In the genomic region with DNA sequence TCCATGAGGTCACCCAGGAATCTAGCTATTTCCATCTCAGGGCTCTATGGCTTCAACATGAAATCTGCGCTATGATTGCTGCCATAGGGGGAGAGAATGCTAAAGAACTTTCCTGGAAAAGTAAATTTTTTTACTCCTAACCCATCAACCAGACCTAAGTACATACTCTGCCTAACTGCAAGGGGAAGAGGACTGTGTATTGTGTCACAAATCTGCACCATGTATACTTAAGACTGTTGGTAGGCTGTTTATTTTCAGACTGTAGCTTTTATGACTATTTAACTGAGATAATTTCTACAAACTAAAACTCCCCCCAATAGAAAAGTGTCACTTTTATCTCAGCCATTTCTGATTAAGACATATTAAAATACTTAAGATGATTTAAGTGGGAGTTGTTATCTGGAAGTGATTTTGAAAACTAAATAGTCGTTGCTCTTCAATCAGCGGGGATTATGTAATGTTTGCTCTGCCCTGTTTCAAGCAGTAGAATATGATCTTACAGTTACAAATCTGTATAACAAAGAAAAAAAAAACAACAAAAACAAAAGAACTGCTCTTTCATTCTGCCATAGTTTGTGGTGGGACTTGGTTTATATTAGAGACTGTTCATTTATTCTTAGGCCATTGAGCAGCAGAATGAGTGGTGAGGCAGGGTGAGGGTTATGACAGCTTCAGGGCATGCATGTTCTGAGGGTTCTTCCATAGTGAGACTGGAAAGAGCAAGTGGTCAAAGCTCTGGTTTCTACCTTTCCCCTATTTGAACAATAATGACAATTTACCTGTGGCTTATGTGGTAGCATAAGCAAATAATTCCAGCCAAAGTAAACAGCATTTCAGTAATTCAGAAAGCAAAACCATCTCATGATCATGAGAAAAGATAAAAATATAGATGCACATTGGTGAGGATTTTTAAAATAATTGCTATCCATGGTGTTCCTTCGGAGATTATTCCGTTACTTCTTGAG, we compare ENCODE assay signal across 1 cellular context.
TF ChIP-seq lines count a peak whose summit lies in the region.

No MANE protein-coding gene starts in this region.

TF ChIP-seq in HEK293, 187 proteins besides CTCF, POLR2A, EP300 and RAD21 (continued from another document and continues in another):
- TF ChIP-seq, protein P1, sequence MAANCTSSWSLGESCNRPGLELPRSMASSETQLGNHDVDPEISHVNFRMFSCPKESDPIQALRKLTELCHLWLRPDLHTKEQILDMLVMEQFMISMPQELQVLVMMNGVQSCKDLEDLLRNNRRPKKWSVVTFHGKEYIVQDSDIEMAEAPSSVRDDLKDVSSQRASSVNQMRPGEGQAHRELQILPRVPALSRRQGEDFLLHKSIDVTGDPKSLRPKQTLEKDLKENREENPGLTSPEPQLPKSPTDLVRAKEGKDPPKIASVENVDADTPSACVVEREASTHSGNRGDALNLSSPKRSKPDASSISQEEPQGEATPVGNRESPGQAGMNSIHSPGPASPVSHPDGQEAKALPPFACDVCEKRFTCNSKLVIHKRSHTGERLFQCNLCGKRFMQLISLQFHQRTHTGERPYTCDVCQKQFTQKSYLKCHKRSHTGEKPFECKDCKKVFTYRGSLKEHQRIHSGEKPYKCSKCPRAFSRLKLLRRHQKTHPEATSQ (tag by site-specific recombination; IDR thresholded peaks at IDR 0.05), result no peak
- TF ChIP-seq ZNF561 (tag by site-specific recombination; IDR thresholded peaks at IDR 0.05; ENCODE audit: borderline replicate concordance) (no peak), SP7 (tag by site-specific recombination; IDR thresholded peaks at IDR 0.05) (no peak), ZNF202 (tag by site-specific recombination; IDR thresholded peaks at IDR 0.05; ENCODE audit: borderline replicate concordance) (no peak), ZNF777 (tag by site-specific recombination; IDR thresholded peaks at IDR 0.05; ENCODE audit: borderline replicate concordance) (no peak), ZNF274 (IDR thresholded peaks at IDR 0.05; ENCODE audit: low read length) (no peak), ZNF274 (tag by site-specific recombination; IDR thresholded peaks at IDR 0.05; ENCODE audit: borderline replicate concordance) (no peak), ZNF433 (tag by site-specific recombination; IDR thresholded peaks at IDR 0.05; ENCODE audit: low read depth) (no peak), ZNF792 (tag by site-specific recombination; IDR thresholded peaks at IDR 0.05) (no peak), ZNF624 (tag by site-specific recombination; IDR thresholded peaks at IDR 0.05) (no peak), SP2 (tag by site-specific recombination; IDR thresholded peaks at IDR 0.05) (no peak), ZNF16 (tag by site-specific recombination; IDR thresholded peaks at IDR 0.05; ENCODE audit: low read depth) (no peak), ZNF10 (tag by site-specific recombination; IDR thresholded peaks at IDR 0.05) (no peak), ZNF785 (tag by site-specific recombination; IDR thresholded peaks at IDR 0.05) (no peak), KLF1 (tag by site-specific recombination; IDR thresholded peaks at IDR 0.05) (no peak), ZNF311 (tag by site-specific recombination; IDR thresholded peaks at IDR 0.05; ENCODE audit: borderline replicate concordance) (no peak), ZNF629 (tag by site-specific recombination; IDR thresholded peaks at IDR 0.05) (peak; percentile 52), ZNF2 (tag by site-specific recombination; IDR thresholded peaks at IDR 0.05) (0 out of 2 replicates have a peak, but pooled peaks have one; percentile 30), ZEB2 (tag by site-specific recombination; IDR thresholded peaks at IDR 0.05) (peak; percentile 88), ZBTB1 (tag by site-specific recombination; IDR thresholded peaks at IDR 0.05) (no peak), ZNF223 (tag by site-specific recombination; IDR thresholded peaks at IDR 0.05) (no peak), RBAK (tag by site-specific recombination; IDR thresholded peaks at IDR 0.05) (no peak), ZNF830 (tag by site-specific recombination; IDR thresholded peaks at IDR 0.05; ENCODE audit: low read depth) (no peak), ZNF157 (tag by site-specific recombination; IDR thresholded peaks at IDR 0.05) (no peak), ZSCAN30 (tag by site-specific recombination; IDR thresholded peaks at IDR 0.05) (no peak), ZNF335 (tag by site-specific recombination; conservative IDR thresholded peaks at IDR 0.05) (no peak), ZNF138 (tag by site-specific recombination; IDR thresholded peaks at IDR 0.05; ENCODE audit: borderline replicate concordance) (no peak), EGR2 (tag by site-specific recombination; IDR thresholded peaks at IDR 0.05; ENCODE audit: low read depth) (no peak), ZNF600 (tag by site-specific recombination; IDR thresholded peaks at IDR 0.05) (no peak), ZNF48 (tag by site-specific recombination; IDR thresholded peaks at IDR 0.05) (no peak), ZNF214 (tag by site-specific recombination; IDR thresholded peaks at IDR 0.05; ENCODE audit: borderline replicate concordance) (no peak), SP3 (tag by site-specific recombination; IDR thresholded peaks at IDR 0.05) (no peak), FEZF1 (tag by site-specific recombination; IDR thresholded peaks at IDR 0.05) (peak; percentile 99), ZNF23 (tag by site-specific recombination; IDR thresholded peaks at IDR 0.05; ENCODE audit: borderline replicate concordance) (no peak), ZXDB (tag by site-specific recombination; IDR thresholded peaks at IDR 0.05) (0 out of 2 replicates have a peak, but pooled peaks have one; percentile 56), ZNF747 (tag by site-specific recombination; IDR thresholded peaks at IDR 0.05) (no peak)
- TF ChIP-seq, protein P2, sequence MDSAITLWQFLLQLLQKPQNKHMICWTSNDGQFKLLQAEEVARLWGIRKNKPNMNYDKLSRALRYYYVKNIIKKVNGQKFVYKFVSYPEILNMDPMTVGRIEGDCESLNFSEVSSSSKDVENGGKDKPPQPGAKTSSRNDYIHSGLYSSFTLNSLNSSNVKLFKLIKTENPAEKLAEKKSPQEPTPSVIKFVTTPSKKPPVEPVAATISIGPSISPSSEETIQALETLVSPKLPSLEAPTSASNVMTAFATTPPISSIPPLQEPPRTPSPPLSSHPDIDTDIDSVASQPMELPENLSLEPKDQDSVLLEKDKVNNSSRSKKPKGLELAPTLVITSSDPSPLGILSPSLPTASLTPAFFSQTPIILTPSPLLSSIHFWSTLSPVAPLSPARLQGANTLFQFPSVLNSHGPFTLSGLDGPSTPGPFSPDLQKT (IDR thresholded peaks at IDR 0.05; ENCODE audit: borderline replicate concordance, low read depth, low read length), result no peak
- TF ChIP-seq, protein P3, sequence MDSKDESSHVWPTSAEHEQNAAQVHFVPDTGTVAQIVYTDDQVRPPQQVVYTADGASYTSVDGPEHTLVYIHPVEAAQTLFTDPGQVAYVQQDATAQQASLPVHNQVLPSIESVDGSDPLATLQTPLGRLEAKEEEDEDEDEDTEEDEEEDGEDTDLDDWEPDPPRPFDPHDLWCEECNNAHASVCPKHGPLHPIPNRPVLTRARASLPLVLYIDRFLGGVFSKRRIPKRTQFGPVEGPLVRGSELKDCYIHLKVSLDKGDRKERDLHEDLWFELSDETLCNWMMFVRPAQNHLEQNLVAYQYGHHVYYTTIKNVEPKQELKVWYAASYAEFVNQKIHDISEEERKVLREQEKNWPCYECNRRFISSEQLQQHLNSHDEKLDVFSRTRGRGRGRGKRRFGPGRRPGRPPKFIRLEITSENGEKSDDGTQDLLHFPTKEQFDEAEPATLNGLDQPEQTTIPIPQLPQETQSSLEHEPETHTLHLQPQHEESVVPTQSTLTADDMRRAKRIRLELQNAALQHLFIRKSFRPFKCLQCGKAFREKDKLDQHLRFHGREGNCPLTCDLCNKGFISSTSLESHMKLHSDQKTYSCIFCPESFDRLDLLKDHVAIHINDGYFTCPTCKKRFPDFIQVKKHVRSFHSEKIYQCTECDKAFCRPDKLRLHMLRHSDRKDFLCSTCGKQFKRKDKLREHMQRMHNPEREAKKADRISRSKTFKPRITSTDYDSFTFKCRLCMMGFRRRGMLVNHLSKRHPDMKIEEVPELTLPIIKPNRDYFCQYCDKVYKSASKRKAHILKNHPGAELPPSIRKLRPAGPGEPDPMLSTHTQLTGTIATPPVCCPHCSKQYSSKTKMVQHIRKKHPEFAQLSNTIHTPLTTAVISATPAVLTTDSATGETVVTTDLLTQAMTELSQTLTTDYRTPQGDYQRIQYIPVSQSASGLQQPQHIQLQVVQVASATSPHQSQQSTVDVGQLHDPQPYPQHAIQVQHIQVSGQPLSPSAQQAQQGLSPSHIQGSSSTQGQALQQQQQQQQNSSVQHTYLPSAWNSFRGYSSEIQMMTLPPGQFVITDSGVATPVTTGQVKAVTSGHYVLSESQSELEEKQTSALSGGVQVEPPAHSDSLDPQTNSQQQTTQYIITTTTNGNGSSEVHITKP (tag by site-specific recombination; IDR thresholded peaks at IDR 0.05), result no peak
- TF ChIP-seq, protein P4, sequence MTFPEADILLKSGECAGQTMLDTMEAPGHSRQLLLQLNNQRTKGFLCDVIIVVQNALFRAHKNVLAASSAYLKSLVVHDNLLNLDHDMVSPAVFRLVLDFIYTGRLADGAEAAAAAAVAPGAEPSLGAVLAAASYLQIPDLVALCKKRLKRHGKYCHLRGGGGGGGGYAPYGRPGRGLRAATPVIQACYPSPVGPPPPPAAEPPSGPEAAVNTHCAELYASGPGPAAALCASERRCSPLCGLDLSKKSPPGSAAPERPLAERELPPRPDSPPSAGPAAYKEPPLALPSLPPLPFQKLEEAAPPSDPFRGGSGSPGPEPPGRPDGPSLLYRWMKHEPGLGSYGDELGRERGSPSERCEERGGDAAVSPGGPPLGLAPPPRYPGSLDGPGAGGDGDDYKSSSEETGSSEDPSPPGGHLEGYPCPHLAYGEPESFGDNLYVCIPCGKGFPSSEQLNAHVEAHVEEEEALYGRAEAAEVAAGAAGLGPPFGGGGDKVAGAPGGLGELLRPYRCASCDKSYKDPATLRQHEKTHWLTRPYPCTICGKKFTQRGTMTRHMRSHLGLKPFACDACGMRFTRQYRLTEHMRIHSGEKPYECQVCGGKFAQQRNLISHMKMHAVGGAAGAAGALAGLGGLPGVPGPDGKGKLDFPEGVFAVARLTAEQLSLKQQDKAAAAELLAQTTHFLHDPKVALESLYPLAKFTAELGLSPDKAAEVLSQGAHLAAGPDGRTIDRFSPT (tag by site-specific recombination; IDR thresholded peaks at IDR 0.05), result no peak
- TF ChIP-seq, protein P5, sequence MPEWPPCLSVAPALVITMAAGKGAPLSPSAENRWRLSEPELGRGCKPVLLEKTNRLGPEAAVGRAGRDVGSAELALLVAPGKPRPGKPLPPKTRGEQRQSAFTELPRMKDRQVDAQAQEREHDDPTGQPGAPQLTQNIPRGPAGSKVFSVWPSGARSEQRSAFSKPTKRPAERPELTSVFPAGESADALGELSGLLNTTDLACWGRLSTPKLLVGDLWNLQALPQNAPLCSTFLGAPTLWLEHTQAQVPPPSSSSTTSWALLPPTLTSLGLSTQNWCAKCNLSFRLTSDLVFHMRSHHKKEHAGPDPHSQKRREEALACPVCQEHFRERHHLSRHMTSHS (tag by site-specific recombination; IDR thresholded peaks at IDR 0.05), result no peak
- TF ChIP-seq, protein P6, sequence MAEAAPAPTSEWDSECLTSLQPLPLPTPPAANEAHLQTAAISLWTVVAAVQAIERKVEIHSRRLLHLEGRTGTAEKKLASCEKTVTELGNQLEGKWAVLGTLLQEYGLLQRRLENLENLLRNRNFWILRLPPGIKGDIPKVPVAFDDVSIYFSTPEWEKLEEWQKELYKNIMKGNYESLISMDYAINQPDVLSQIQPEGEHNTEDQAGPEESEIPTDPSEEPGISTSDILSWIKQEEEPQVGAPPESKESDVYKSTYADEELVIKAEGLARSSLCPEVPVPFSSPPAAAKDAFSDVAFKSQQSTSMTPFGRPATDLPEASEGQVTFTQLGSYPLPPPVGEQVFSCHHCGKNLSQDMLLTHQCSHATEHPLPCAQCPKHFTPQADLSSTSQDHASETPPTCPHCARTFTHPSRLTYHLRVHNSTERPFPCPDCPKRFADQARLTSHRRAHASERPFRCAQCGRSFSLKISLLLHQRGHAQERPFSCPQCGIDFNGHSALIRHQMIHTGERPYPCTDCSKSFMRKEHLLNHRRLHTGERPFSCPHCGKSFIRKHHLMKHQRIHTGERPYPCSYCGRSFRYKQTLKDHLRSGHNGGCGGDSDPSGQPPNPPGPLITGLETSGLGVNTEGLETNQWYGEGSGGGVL (tag by site-specific recombination; IDR thresholded peaks at IDR 0.05), result no peak
- TF ChIP-seq, protein P7, sequence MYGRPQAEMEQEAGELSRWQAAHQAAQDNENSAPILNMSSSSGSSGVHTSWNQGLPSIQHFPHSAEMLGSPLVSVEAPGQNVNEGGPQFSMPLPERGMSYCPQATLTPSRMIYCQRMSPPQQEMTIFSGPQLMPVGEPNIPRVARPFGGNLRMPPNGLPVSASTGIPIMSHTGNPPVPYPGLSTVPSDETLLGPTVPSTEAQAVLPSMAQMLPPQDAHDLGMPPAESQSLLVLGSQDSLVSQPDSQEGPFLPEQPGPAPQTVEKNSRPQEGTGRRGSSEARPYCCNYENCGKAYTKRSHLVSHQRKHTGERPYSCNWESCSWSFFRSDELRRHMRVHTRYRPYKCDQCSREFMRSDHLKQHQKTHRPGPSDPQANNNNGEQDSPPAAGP (tag by site-specific recombination; IDR thresholded peaks at IDR 0.05), result no peak
- TF ChIP-seq, protein P8, sequence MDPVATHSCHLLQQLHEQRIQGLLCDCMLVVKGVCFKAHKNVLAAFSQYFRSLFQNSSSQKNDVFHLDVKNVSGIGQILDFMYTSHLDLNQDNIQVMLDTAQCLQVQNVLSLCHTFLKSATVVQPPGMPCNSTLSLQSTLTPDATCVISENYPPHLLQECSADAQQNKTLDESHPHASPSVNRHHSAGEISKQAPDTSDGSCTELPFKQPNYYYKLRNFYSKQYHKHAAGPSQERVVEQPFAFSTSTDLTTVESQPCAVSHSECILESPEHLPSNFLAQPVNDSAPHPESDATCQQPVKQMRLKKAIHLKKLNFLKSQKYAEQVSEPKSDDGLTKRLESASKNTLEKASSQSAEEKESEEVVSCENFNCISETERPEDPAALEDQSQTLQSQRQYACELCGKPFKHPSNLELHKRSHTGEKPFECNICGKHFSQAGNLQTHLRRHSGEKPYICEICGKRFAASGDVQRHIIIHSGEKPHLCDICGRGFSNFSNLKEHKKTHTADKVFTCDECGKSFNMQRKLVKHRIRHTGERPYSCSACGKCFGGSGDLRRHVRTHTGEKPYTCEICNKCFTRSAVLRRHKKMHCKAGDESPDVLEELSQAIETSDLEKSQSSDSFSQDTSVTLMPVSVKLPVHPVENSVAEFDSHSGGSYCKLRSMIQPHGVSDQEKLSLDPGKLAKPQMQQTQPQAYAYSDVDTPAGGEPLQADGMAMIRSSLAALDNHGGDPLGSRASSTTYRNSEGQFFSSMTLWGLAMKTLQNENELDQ (tag by site-specific recombination; IDR thresholded peaks at IDR 0.05; ENCODE audit: low read depth), result no peak
- TF ChIP-seq, protein P9, sequence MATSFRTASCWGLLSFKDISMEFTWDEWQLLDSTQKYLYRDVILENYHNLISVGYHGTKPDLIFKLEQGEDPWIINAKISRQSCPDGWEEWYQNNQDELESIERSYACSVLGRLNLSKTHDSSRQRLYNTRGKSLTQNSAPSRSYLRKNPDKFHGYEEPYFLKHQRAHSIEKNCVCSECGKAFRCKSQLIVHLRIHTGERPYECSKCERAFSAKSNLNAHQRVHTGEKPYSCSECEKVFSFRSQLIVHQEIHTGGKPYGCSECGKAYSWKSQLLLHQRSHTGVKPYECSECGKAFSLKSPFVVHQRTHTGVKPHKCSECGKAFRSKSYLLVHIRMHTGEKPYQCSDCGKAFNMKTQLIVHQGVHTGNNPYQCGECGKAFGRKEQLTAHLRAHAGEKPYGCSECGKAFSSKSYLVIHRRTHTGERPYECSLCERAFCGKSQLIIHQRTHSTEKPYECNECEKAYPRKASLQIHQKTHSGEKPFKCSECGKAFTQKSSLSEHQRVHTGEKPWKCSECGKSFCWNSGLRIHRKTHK (tag by site-specific recombination; IDR thresholded peaks at IDR 0.05), result no peak
